In genomic region chr1:109875874-109876273, GRCh38 we compare ENCODE assay signal across 19 cellular contexts.
"Had no signal": no experiment of that assay in that cellular context is flagged by ENCODE, and none has a peak within 500 bp of the region (broad histone marks: within the 10 kb centered on the region; RNA-seq: fewer than 3 reads in every experiment).

No MANE protein-coding gene starts in this region.

- DNase-seq: activated CD4-positive, alpha-beta T cell treated with anti-CD3 and anti-CD28 coated beads, Interleukin-2, amount 50 U/mL, for 48 hours; activated CD4-positive, CD25-positive, alpha-beta regulatory T cell; activated CD8-positive, alpha-beta memory T cell treated with anti-CD3 and anti-CD28 coated beads, Interleukin-2, amount 10 ng/mL, durations not matched to agents 7 days and 5 days; activated effector memory CD4-positive, alpha-beta T cell treated with anti-CD3 and anti-CD28 coated beads, Interleukin-2, amount 50 U/mL, for 16 hours; activated T-cell treated with anti-CD3 and anti-CD28 coated beads, Interleukin-2, amount 50 U/mL, for 24 hours; anterior cingulate cortex; esophagus squamous epithelium; foreskin fibroblast; head of caudate nucleus; left cardiac atrium; mucosa of descending colon; naive thymus-derived CD8-positive, alpha-beta T cell; stimulated activated CD4-positive, alpha-beta T cell treated with anti-CD3 and anti-CD28 coated beads, Interleukin-4, amount 100 ng/mL, for 1 hour; stimulated activated CD8-positive, alpha-beta memory T cell treated with anti-CD3 and anti-CD28 coated beads, Interleukin-4, amount 100 ng/mL, for 48 hours; stimulated activated naive CD8-positive, alpha-beta T cell treated with anti-CD3 and anti-CD28 coated beads, Interleukin-15, amount 100 ng/mL, for 72 hours; uterus had no signal

- H3K27me3 ChIP-seq: esophagus squamous epithelium, uterus had no signal

- H3K9me3 Mint-ChIP-seq: activated naive CD4-positive, alpha-beta T cell treated with anti-CD3 and anti-CD28 coated beads, Interleukin-2, amount 50 U/mL, for 72 hours; activated T-cell treated with anti-CD3 and anti-CD28 coated beads, Interleukin-2, amount 50 U/mL, for 24 hours; naive thymus-derived CD8-positive, alpha-beta T cell; stimulated activated naive CD8-positive, alpha-beta T cell treated with anti-CD3 and anti-CD28 coated beads, Interleukin-15, amount 100 ng/mL, for 72 hours; T-helper 1 cell treated with Interleukin-12 subunit alpha and Interleukin-12 subunit beta and Interleukin-4 antibody, amounts not matched to agents 30 μg/mL and 1 μg/mL, for 36 hours had no signal

- H3K27ac Mint-ChIP-seq: activated T-cell treated with anti-CD3 and anti-CD28 coated beads, Interleukin-2, amount 50 U/mL, for 24 hours; naive thymus-derived CD8-positive, alpha-beta T cell; stimulated activated naive CD8-positive, alpha-beta T cell treated with anti-CD3 and anti-CD28 coated beads, Interleukin-15, amount 100 ng/mL, for 72 hours; T-helper 1 cell treated with Interleukin-12 subunit alpha and Interleukin-12 subunit beta and Interleukin-4 antibody, amounts not matched to agents 30 μg/mL and 1 μg/mL, for 36 hours had no signal

- H3K36me3 Mint-ChIP-seq: activated CD8-positive, alpha-beta memory T cell treated with anti-CD3 and anti-CD28 coated beads, Interleukin-2, amount 10 ng/mL, durations not matched to agents 7 days and 5 days; activated naive CD4-positive, alpha-beta T cell treated with anti-CD3 and anti-CD28 coated beads, Interleukin-2, amount 50 U/mL, for 72 hours; naive thymus-derived CD8-positive, alpha-beta T cell had no signal

- H3K4me3 Mint-ChIP-seq: activated CD8-positive, alpha-beta memory T cell treated with anti-CD3 and anti-CD28 coated beads, Interleukin-2, amount 10 ng/mL, durations not matched to agents 7 days and 5 days; activated T-cell treated with anti-CD3 and anti-CD28 coated beads, Interleukin-2, amount 50 U/mL, for 24 hours; naive thymus-derived CD8-positive, alpha-beta T cell; stimulated activated naive CD8-positive, alpha-beta T cell treated with anti-CD3 and anti-CD28 coated beads, Interleukin-15, amount 100 ng/mL, for 72 hours; T-helper 1 cell treated with Interleukin-12 subunit alpha and Interleukin-12 subunit beta and Interleukin-4 antibody, amounts not matched to agents 30 μg/mL and 1 μg/mL, for 36 hours had no signal

- H3K27me3 Mint-ChIP-seq: activated T-cell treated with anti-CD3 and anti-CD28 coated beads, Interleukin-2, amount 50 U/mL, for 24 hours; stimulated activated naive CD8-positive, alpha-beta T cell treated with anti-CD3 and anti-CD28 coated beads, Interleukin-15, amount 100 ng/mL, for 72 hours had no signal

- H3K36me3 ChIP-seq: esophagus squamous epithelium, thoracic aorta, uterus had no signal

- ATAC-seq: activated CD8-positive, alpha-beta memory T cell treated with anti-CD3 and anti-CD28 coated beads, Interleukin-2, amount 10 ng/mL, durations not matched to agents 7 days and 5 days; activated naive CD4-positive, alpha-beta T cell treated with anti-CD3 and anti-CD28 coated beads, Interleukin-2, amount 50 U/mL, for 72 hours; left cardiac atrium; mucosa of descending colon; naive thymus-derived CD8-positive, alpha-beta T cell; stimulated activated naive CD8-positive, alpha-beta T cell treated with anti-CD3 and anti-CD28 coated beads, Interleukin-15, amount 100 ng/mL, for 72 hours had no signal

- H3K9me3 ChIP-seq: esophagus squamous epithelium, mucosa of descending colon, thoracic aorta, uterus had no signal

- H3K4me3 ChIP-seq: esophagus squamous epithelium, mucosa of descending colon, thoracic aorta, uterus had no signal
